ENCODE assay signal across 8 cellular contexts in the genomic region with DNA sequence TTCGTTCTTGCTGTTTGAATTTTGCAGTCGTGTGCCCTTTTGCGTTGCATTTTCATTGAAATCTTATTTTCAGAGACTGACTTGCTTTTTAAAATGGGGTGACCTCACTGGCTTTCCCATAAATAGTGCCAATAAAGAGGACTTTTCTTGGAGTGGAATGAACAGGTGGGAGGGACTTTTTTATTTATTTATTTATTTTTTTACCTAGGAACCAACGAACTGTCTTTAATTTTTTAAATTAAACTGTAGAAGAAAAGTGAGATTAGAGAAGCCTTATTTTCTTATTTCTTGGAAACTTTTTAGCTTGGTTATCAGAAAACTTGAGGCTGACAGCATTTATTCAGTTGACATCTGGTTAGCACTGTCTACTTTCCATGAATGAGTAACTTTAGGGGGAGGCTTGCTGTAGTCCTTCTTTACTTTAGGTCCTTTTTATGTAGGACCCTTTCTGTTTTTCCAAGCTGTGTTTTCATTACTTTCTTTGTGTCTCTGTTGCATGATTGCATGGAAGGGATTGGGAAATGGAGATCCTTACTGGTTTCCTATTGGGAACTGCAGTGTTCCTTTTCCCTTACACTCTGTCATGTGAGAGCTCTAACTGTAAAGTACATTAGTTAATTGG. TPM values are rescaled to one million over a fixed set of nuclear protein-coding genes. Genes with fewer than 3 reads are reported as not detected.
DNase-seq lines count a peak whose midpoint lies in the region; ATAC-seq, FAIRE-seq and TF ChIP-seq lines count a peak whose summit lies in the region.

No MANE protein-coding gene starts in this region.

- in situ Hi-C loops in gastrocnemius medialis (cut with MboI; ENCODE audit: low sequenced_read_pairs in 4 of 4) = no loop called here

- H3K27ac ChIP-seq in SK-N-MC = no peak overlapping the region
- peak overlapping the region in 1 of 4 donors; percentile 30 for H3K27ac ChIP-seq in gastrocnemius medialis

- intact Hi-C loops in gastrocnemius medialis (cut with DNase I; ENCODE audit: low total_unique reads) = no loop called here

- H3K27me3 ChIP-seq in gastrocnemius medialis = no peaks in the 10 kb centered on the region

- H3K9me3 ChIP-seq in SK-N-MC (ENCODE audit: low read depth, low read length) (no peaks in the 10 kb centered on the region; the same call in 1 of the 2 replicates), gastrocnemius medialis (no peaks in the 10 kb centered on the region)

- no peak for TF ChIP-seq POLR2A in gastrocnemius medialis (IDR thresholded peaks at IDR 0.05)

- H3K4me1 ChIP-seq in gastrocnemius medialis = peaks cover 13 to 15% of the 10 kb centered on the region in 2 donors

- no peak for DNase-seq in GM18507 (ENCODE audit: extremely low spot score, insufficient read length, low read depth)
- DNase-seq in SK-N-MC (ENCODE audit: low read depth, low spot score) = no peak
- DNase-seq in fibroblast of the aortic adventitia (ENCODE audit: low read depth) = no peak
- no peak for DNase-seq in gastrocnemius medialis
- DNase-seq in hepatic stellate cell (ENCODE audit: low spot score) = no peak
- DNase-seq in omental fat pad (ENCODE audit: low spot score) = no peak
- DNase-seq in KG1 (lab: John Stamatoyannopoulos, UW) = no peak

- peaks cover 26% of the 10 kb centered on the region for H3K36me3 ChIP-seq in SK-N-MC (ENCODE audit: insufficient read depth, low read length)
- H3K36me3 ChIP-seq in gastrocnemius medialis = no peaks in the 10 kb centered on the region

- peak overlapping the region; percentile 71 for H3K9ac ChIP-seq in SK-N-MC (ENCODE audit: insufficient read length)

- ATAC-seq in gastrocnemius medialis (no peak), GM19324 (IDR thresholded peaks at IDR 0.05; ENCODE audit: low FRiP score, unreplicated experiment) (no peak), omental fat pad (ENCODE audit: low FRiP score) (no peak)

- FAIRE-seq in GM18507 (lab: Jason Lieb, UNC) = peak; percentile 69

- TF ChIP-seq CTCF in fibroblast of the aortic adventitia (IDR thresholded peaks at IDR 0.05; ENCODE audit: insufficient read depth, low read length) (no peak), gastrocnemius medialis (IDR thresholded peaks at IDR 0.05 in 4 of 5, conservative IDR thresholded peaks at IDR 0.05 in 1 of 5) (no peak), omental fat pad (IDR thresholded peaks at IDR 0.05) (no peak)

- H3K4me3 ChIP-seq in SK-N-MC (peak overlapping the region; percentile 98), fibroblast of the aortic adventitia (ENCODE audit: low read depth, low read length) (peak overlapping the region; percentile 56), gastrocnemius medialis (peak overlapping the region; percentile 55 to 88 (median 74))

RNA-seq across cellular contexts. Expression of a gene that starts 1.7 kb away (rescaled TPM):
- total RNA-seq in fibroblast of the aortic adventitia (ENCODE audit: low replicate concordance) (0.72 TPM in 1 of 2 replicates, not detected in the other), gastrocnemius medialis (10 to 100 TPM in 2 of 4 donors, 1 to 10 TPM in 2; 3.2 to 17.5 (median 9.9) TPM), omental fat pad (1 to 10 TPM; 1.3 to 9.8 (median 4.9) TPM)
